Comparison of ENCODE assay signal across 12 cellular contexts in the genomic region with DNA sequence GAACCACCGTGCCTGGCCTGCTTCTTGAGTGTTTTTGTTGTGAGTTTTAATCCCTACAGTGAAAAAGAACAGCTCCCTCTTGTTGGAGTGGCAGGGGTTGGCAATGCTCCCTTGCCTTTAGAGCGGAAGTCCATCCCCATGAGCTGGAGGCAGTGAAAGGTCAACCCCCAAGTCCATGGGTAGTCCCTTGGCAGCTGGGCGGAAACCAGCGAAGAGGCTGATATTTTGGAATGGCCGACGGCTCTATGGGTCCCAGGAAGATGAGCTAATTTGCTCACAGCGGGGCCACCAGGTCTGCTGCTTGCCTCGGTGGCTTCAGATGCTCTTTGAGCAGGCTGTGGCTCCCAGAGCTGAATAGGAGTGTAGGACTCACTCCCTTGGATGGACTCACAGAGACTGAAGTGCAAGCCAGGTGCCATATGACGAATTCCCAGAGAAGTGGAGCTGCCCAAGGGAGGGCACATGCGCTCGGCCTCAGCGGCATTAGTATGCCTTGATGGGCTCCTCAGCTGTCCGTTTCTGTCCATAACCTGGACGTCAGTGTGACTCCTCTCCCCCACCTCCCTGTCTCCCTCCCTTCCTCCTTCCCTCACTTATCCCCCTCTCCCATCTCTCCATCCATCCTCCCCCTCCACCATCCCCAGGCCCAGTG. TPM values are rescaled to one million over a fixed set of nuclear protein-coding genes. Genes with fewer than 3 reads are reported as not detected.
DNase-seq lines count a peak whose midpoint lies in the region; ATAC-seq and TF ChIP-seq lines count a peak whose summit lies in the region.
"Had no signal": no experiment of that assay in that cellular context is flagged by ENCODE, and none has a peak within 500 bp of the region (broad histone marks: within the 10 kb centered on the region; RNA-seq: fewer than 3 reads in every experiment).

No MANE protein-coding gene starts in this region.

- peaks cover 27% of the 10 kb centered on the region for H3K4me1 ChIP-seq in RWPE2 (ENCODE audit: insufficient read depth, poor library complexity, severe bottlenecking)
- H3K4me1 ChIP-seq in muscle layer of colon (ENCODE audit: insufficient read depth, low read length) = peaks cover 41% of the 10 kb centered on the region
- H3K4me1 ChIP-seq in suprapubic skin = peaks cover 75% of the 10 kb centered on the region
- H3K4me1 ChIP-seq in CD4-positive, alpha-beta memory T cell (ENCODE audit: insufficient read depth, low read length) = peaks cover 15% of the 10 kb centered on the region

- H3K9ac ChIP-seq in muscle layer of colon (ENCODE audit: low read length) = no peak overlapping the region

- H3K27ac ChIP-seq in RWPE2 (ENCODE audit: poor library complexity, severe bottlenecking) (peak overlapping the region; percentile 67), coronary artery (peak overlapping the region; percentile 67 to 94), muscle layer of colon (ENCODE audit: low read depth, low read length) (peak overlapping the region; percentile 54), suprapubic skin (peak overlapping the region; percentile 70)
- H3K27ac ChIP-seq in CD4-positive, alpha-beta memory T cell (ENCODE audit: low read depth, low read length) = no peak overlapping the region

- TF ChIP-seq EP300 in suprapubic skin (IDR thresholded peaks at IDR 0.05) = no peak

- intact Hi-C loops in CD4-positive, alpha-beta memory T cell (cut with micrococcal nuclease) = no loop called here

- DNase-seq in RWPE2 (ENCODE audit: low spot score) (no peak), coronary artery (ENCODE audit: low spot score) (no peak), suprapubic skin (ENCODE audit: low spot score in 2 of 2) (peak in 1 of 2 donors; percentile 62), DMS 273 (lab: John Stamatoyannopoulos, UW; ENCODE audit: unreplicated experiment) (no peak), NCI-H2081 treated with DMSO at 0.1 percent for 48 hours (lab: John Stamatoyannopoulos, UW) (no peak)
- no peak for DNase-seq in CD4-positive, alpha-beta memory T cell
- no peak for DNase-seq in activated CD4-positive, alpha-beta T cell treated with anti-CD3 and anti-CD28 coated beads, Interleukin-2, amount 50 U/mL, for 1 hour
- DNase-seq: activated naive CD4-positive, alpha-beta T cell treated with anti-CD3 and anti-CD28 coated beads for 36 hours; natural killer cell; stimulated activated naive CD4-positive, alpha-beta T cell treated with Interleukin-2 at 50 U/mL for 16 hours had no signal

- no peaks in the 10 kb centered on the region for H3K36me3 Mint-ChIP-seq in CD4-positive, alpha-beta memory T cell
- H3K36me3 Mint-ChIP-seq: natural killer cell had no signal

- H3K9me3 ChIP-seq in RWPE2 (ENCODE audit: severe bottlenecking) (no peaks in the 10 kb centered on the region), muscle layer of colon (ENCODE audit: low read length) (no peaks in the 10 kb centered on the region), suprapubic skin (no peaks in the 10 kb centered on the region)
- H3K9me3 ChIP-seq in CD4-positive, alpha-beta memory T cell (ENCODE audit: control insufficient read depth in 1 of 2, low read length in 2 of 2) = no peaks in the 10 kb centered on the region

- H3K27me3 Mint-ChIP-seq in CD4-positive, alpha-beta memory T cell = peaks cover 4 to 8% of the 10 kb centered on the region in 2 donors

- no peak overlapping the region for H3K27ac Mint-ChIP-seq in CD4-positive, alpha-beta memory T cell
- H3K27ac Mint-ChIP-seq: activated naive CD4-positive, alpha-beta T cell treated with anti-CD3 and anti-CD28 coated beads for 36 hours; natural killer cell had no signal

- POLR2A ChIA-PET in CD4-positive, alpha-beta memory T cell (lab: Charles Lee; ENCODE audit: partially characterized antibody) = no interaction called here

- peaks cover 11 to 22% (median 15%) of the 10 kb centered on the region in 4 donors for H3K4me1 Mint-ChIP-seq in CD4-positive, alpha-beta memory T cell

- no peak; the same call in 2 of the 3 replicates for ATAC-seq in RWPE2 (ENCODE audit: low read depth)
- ATAC-seq: natural killer cell had no signal

- no peak overlapping the region for H3K4me3 ChIP-seq in RWPE2 (ENCODE audit: severe bottlenecking)
- peak overlapping the region; percentile 45 for H3K4me3 ChIP-seq in coronary artery
- H3K4me3 ChIP-seq in muscle layer of colon (ENCODE audit: low read depth in 1 of 2, low read length in 2 of 2) = no peak overlapping the region
- H3K4me3 ChIP-seq in suprapubic skin = no peak overlapping the region
- H3K4me3 ChIP-seq in CD4-positive, alpha-beta memory T cell (ENCODE audit: low read length in 2 of 2) = no peak overlapping the region
- H3K4me3 ChIP-seq: skin epidermis had no signal

- no peak overlapping the region for H3K4me3 Mint-ChIP-seq in CD4-positive, alpha-beta memory T cell
- H3K4me3 Mint-ChIP-seq: activated naive CD4-positive, alpha-beta T cell treated with anti-CD3 and anti-CD28 coated beads for 36 hours; natural killer cell had no signal

- CTCF ChIA-PET in CD4-positive, alpha-beta memory T cell (lab: Charles Lee; ENCODE audit: partially characterized antibody) = interaction anchor here (1.6 to 10.1 kb wide), 2 partner anchors 9 to 221 kb away, joined by 3 to 93 read pairs; no protein-coding TSS in a partner anchor

- no peaks in the 10 kb centered on the region for H3K9me3 Mint-ChIP-seq in CD4-positive, alpha-beta memory T cell
- H3K9me3 Mint-ChIP-seq: activated naive CD4-positive, alpha-beta T cell treated with anti-CD3 and anti-CD28 coated beads for 36 hours; natural killer cell had no signal

- WGBS in suprapubic skin = 83% methylated on average over 12 of the region's 14 CpGs

- TF ChIP-seq CTCF in RWPE2 (IDR thresholded peaks at IDR 0.05; ENCODE audit: poor library complexity, severe bottlenecking) (no peak), coronary artery (IDR thresholded peaks at IDR 0.05) (no peak), suprapubic skin (IDR thresholded peaks at IDR 0.05) (no peak)

- H3K27me3 ChIP-seq in RWPE2 (ENCODE audit: insufficient read depth, poor library complexity, severe bottlenecking) (no peaks in the 10 kb centered on the region), muscle layer of colon (ENCODE audit: control insufficient read depth in 1 of 2, insufficient read depth in 2 of 2, low read length in 2 of 2) (no peaks in the 10 kb centered on the region), suprapubic skin (no peaks in the 10 kb centered on the region)
- H3K27me3 ChIP-seq in CD4-positive, alpha-beta memory T cell (ENCODE audit: insufficient read depth, low read length) = no peaks in the 10 kb centered on the region

- no peaks in the 10 kb centered on the region for H3K36me3 ChIP-seq in RWPE2 (ENCODE audit: low read depth)
- no peaks in the 10 kb centered on the region for H3K36me3 ChIP-seq in muscle layer of colon (ENCODE audit: insufficient read depth, low read length)
- H3K36me3 ChIP-seq in suprapubic skin = no peaks in the 10 kb centered on the region
- no peaks in the 10 kb centered on the region for H3K36me3 ChIP-seq in CD4-positive, alpha-beta memory T cell (ENCODE audit: insufficient read depth, low read length)

- TF ChIP-seq POLR2A in suprapubic skin (IDR thresholded peaks at IDR 0.05) = no peak

RNA-seq across cellular contexts. Expression of a gene that starts 25.4 kb away (rescaled TPM):
- 100 to 1,000 TPM; 404 to 719 (median 568) TPM for total RNA-seq in suprapubic skin
- 1 to 10 TPM; 7.9 to 8.9 TPM for total RNA-seq in CD4-positive, alpha-beta memory T cell
- under 1 TPM; 0.68 to 0.94 TPM for polyA plus RNA-seq in CD4-positive, alpha-beta memory T cell

Comparison
In these comparisons a context has a peak if more than half of its experiments do, and no peak if none do; other contexts are left out.
1. RNA of a gene that starts 25.4 kb away (total RNA-seq): 404 to 719 TPM in suprapubic skin; 7.9 to 8.9 TPM in CD4-positive, alpha-beta memory T cell; every median in the first group is over 10 times any median in the second.